8 cellular contexts compared by ENCODE assay signal in the genomic region with DNA sequence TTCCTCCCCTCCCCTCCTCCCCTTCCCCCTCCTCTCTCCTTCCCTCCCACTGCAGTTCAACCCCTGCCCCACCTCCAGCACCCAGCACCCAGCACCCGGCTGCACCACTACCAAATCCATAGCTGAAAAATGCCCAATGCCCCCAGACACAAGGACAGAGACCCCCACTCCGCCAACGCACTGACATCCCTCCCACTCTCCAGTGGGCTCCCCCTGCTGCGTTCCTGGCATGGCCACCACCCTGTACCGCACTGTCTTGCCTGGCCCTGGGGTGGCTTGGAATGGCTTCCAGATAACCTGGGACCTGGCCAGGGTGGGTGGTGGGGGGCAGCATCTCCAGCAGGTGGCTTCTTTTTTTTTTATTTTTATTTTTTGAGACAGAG. TPM values are rescaled to one million over a fixed set of nuclear protein-coding genes. Genes with fewer than 3 reads are reported as not detected.
DNase-seq lines count a peak whose midpoint lies in the region; ATAC-seq and TF ChIP-seq lines count a peak whose summit lies in the region.
"Had no signal": no experiment of that assay in that cellular context is flagged by ENCODE, and none has a peak within 500 bp of the region (broad histone marks: within the 10 kb centered on the region; RNA-seq: fewer than 3 reads in every experiment).

No MANE protein-coding gene starts in this region.

- DNase-seq in HCT116 (ENCODE audit: low read depth, low spot score), result no peak
- peak in 2 of 3 donors; percentile 72 to 76 for DNase-seq in right cardiac atrium
- peak; percentile 78 for DNase-seq in spleen
- DNase-seq in GM03348 (ENCODE audit: low spot score), result no peak
- no peak for DNase-seq in HT-29 (ENCODE audit: low spot score)
- DNase-seq: NCI-H2081 treated with DMSO at 0.1 percent for 48 hours had no signal

- CTCF ChIA-PET in HCT116 (lab: Charles Lee), result interaction anchor here (0.6 kb wide), 1 partner anchor 22 kb away, joined by 3 read pairs; no protein-coding TSS in a partner anchor

- no peaks in the 10 kb centered on the region for H3K27me3 ChIP-seq in HCT116 (ENCODE audit: insufficient read depth, low read length)
- H3K27me3 ChIP-seq in right cardiac atrium (ENCODE audit: control insufficient read depth, insufficient read depth), result no peaks in the 10 kb centered on the region
- H3K27me3 ChIP-seq in spleen (replicated peaks in 1 of 7), result no peaks in the 10 kb centered on the region

- RAD21 ChIA-PET in HCT116 (lab: Charles Lee; ENCODE audit: low non-redundant PET in 1 of 2, low total read pairs in 2 of 2, uncharacterized antibody in 2 of 2, unreplicated experiment in 2 of 2), result no interaction called here

- H3K36me3 ChIP-seq in HCT116 (ENCODE audit: control insufficient read depth in 1 of 2, insufficient read depth in 2 of 2, low read length in 2 of 2), result no peaks in the 10 kb centered on the region
- no peaks in the 10 kb centered on the region for H3K36me3 ChIP-seq in spleen

- no peak for TF ChIP-seq RAD21 in HCT116 (IDR thresholded peaks at IDR 0.05; ENCODE audit: low read depth)

- ATAC-seq in HCT116 (no peak), right cardiac atrium (no peak), HG02588 (IDR thresholded peaks at IDR 0.05; ENCODE audit: unreplicated experiment) (no peak)

- peak overlapping the region; percentile 60 for H3K4me2 ChIP-seq in HCT116 (ENCODE audit: low read length)

- H3K9me3 ChIP-seq in HCT116 (ENCODE audit: control insufficient read depth in 1 of 2, insufficient read depth in 1 of 2, low read depth in 1 of 2, low read length in 2 of 2), result no peaks in the 10 kb centered on the region
- H3K9me3 ChIP-seq in right cardiac atrium (ENCODE audit: control insufficient read depth, low read length), result no peaks in the 10 kb centered on the region
- H3K9me3 ChIP-seq in spleen, result no peaks in the 10 kb centered on the region

- WGBS in right cardiac atrium, result 37% methylated on average over 5 of the region's 5 CpGs
- 22 to 51% (median 34%) methylated on average over 5 of the region's 5 CpGs for WGBS in spleen, 5 donors

- no TSS peak for BruUV-seq in HCT116 (replicated peaks; lab: Mats Ljungman, UMichigan)

- peaks cover 74 to 93% of the 10 kb centered on the region in 2 experiments for H3K4me1 ChIP-seq in HCT116 (ENCODE audit: control insufficient read depth in 1 of 2, insufficient read depth in 2 of 2, low read length in 2 of 2)
- H3K4me1 ChIP-seq in right cardiac atrium (ENCODE audit: control insufficient read depth, insufficient read depth, low read length), result peaks cover 7% of the 10 kb centered on the region
- peaks cover 67 to 96% (median 90%) of the 10 kb centered on the region in 6 donors for H3K4me1 ChIP-seq in spleen

- no peak for TF ChIP-seq POLR2A in HCT116 (IDR thresholded peaks at IDR 0.05; ENCODE audit: borderline replicate concordance, extremely low read depth, insufficient read depth, insufficient read length)
- TF ChIP-seq POLR2A in spleen (IDR thresholded peaks at IDR 0.05), result no peak

- no peak overlapping the region for H3K9ac ChIP-seq in HCT116 (ENCODE audit: low read length)

- TF ChIP-seq CTCF in HCT116 (IDR thresholded peaks at IDR 0.05 in 2 of 3, conservative IDR thresholded peaks at IDR 0.05 in 1 of 3; ENCODE audit: borderline replicate concordance in 1 of 3, insufficient read depth in 1 of 3, low read depth in 2 of 3, low read length in 2 of 3) (no peak), VCaP (conservative IDR thresholded peaks at IDR 0.05) (no peak), spleen (IDR thresholded peaks at IDR 0.05 in 8 of 11, conservative IDR thresholded peaks at IDR 0.05 in 3 of 11) (no peak)

- H3K4me3 ChIP-seq in HCT116 (replicated peaks in 1 of 2; ENCODE audit: low read depth in 1 of 2, low read length in 2 of 2) (no peak overlapping the region), right cardiac atrium (ENCODE audit: low read length) (no peak overlapping the region), spleen (peak overlapping the region in 2 of 8 donors; percentile 9 to 53)

- POLR2A ChIA-PET in HCT116 (lab: Charles Lee), result interaction anchor here (0.6 to 1.5 kb wide), 2 partner anchors 13 to 231 kb away, joined by 6 to 15 read pairs; no protein-coding TSS in a partner anchor

- H3K27ac ChIP-seq in HCT116 (ENCODE audit: low read depth, low read length) (peak overlapping the region; percentile 99), VCaP (peak overlapping the region; percentile 20; the same call in 1 of the 2 replicates), right cardiac atrium (ENCODE audit: low read length) (peak overlapping the region; percentile 55), spleen (peak overlapping the region; percentile 55 to 100 (median 98))

- intact Hi-C loops in HCT116 (cut with micrococcal nuclease) (no loop called here), right cardiac atrium (cut with DNase I) (no loop called here), spleen (cut with DNase I; ENCODE audit: low total_unique reads) (no loop called here)

- H4K20me1 ChIP-seq in HCT116 (ENCODE audit: insufficient read depth), result no peaks in the 10 kb centered on the region

- H3K9me2 ChIP-seq in HCT116 (ENCODE audit: insufficient read depth), result no peaks in the 10 kb centered on the region

- H3K79me2 ChIP-seq in HCT116 (ENCODE audit: insufficient read depth, low read length), result no peaks in the 10 kb centered on the region

- H2AFZ ChIP-seq in HCT116 (ENCODE audit: low read depth, low read length, poor library complexity, severe bottlenecking), result no peak overlapping the region

TF ChIP-seq in HCT116, 20 proteins besides CTCF, POLR2A, EP300 and RAD21 (continues in another document):
- TF ChIP-seq SP1 (IDR thresholded peaks at IDR 0.05; ENCODE audit: low read depth), result no peak
- TF ChIP-seq ELF1 (IDR thresholded peaks at IDR 0.05; ENCODE audit: borderline replicate concordance, low read depth), result no peak
- TF ChIP-seq, protein P1, sequence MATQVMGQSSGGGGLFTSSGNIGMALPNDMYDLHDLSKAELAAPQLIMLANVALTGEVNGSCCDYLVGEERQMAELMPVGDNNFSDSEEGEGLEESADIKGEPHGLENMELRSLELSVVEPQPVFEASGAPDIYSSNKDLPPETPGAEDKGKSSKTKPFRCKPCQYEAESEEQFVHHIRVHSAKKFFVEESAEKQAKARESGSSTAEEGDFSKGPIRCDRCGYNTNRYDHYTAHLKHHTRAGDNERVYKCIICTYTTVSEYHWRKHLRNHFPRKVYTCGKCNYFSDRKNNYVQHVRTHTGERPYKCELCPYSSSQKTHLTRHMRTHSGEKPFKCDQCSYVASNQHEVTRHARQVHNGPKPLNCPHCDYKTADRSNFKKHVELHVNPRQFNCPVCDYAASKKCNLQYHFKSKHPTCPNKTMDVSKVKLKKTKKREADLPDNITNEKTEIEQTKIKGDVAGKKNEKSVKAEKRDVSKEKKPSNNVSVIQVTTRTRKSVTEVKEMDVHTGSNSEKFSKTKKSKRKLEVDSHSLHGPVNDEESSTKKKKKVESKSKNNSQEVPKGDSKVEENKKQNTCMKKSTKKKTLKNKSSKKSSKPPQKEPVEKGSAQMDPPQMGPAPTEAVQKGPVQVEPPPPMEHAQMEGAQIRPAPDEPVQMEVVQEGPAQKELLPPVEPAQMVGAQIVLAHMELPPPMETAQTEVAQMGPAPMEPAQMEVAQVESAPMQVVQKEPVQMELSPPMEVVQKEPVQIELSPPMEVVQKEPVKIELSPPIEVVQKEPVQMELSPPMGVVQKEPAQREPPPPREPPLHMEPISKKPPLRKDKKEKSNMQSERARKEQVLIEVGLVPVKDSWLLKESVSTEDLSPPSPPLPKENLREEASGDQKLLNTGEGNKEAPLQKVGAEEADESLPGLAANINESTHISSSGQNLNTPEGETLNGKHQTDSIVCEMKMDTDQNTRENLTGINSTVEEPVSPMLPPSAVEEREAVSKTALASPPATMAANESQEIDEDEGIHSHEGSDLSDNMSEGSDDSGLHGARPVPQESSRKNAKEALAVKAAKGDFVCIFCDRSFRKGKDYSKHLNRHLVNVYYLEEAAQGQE (IDR thresholded peaks at IDR 0.05; ENCODE audit: low read depth), result no peak
- no peak for TF ChIP-seq ZFX (IDR thresholded peaks at IDR 0.05)
- no peak for TF ChIP-seq SIN3A (IDR thresholded peaks at IDR 0.05; ENCODE audit: low read depth)
- no peak for TF ChIP-seq EGR1 (IDR thresholded peaks at IDR 0.05; ENCODE audit: low read depth)
- TF ChIP-seq CEBPB (IDR thresholded peaks at IDR 0.05; ENCODE audit: low read depth), result no peak
- TF ChIP-seq, protein P2, sequence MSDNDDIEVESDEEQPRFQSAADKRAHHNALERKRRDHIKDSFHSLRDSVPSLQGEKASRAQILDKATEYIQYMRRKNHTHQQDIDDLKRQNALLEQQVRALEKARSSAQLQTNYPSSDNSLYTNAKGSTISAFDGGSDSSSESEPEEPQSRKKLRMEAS (IDR thresholded peaks at IDR 0.05), result no peak

RNA-seq across cellular contexts. Expression of a gene that starts 5.8 kb away (rescaled TPM):
- total RNA-seq in HCT116 (2021; ENCODE audit: unreplicated experiment) (271 TPM), right cardiac atrium (100 to 1,000 TPM in 3 of 4 donors, 10 to 100 TPM in 1; 96.9 to 151 (median 122) TPM), spleen (100 to 1,000 TPM; 212 to 389 (median 265) TPM)
- polyA plus RNA-seq in HCT116 (2012), result 225 and 297 TPM in 2 replicates
- polyA plus RNA-seq in right cardiac atrium (75.9 TPM), spleen (100 to 1,000 TPM in 1 of 3 donors, 10 to 100 TPM in 2; 88.2 to 154 (median 90.0) TPM)
- 212 and 223 TPM in 2 replicates for total RNA-seq in HT-29 (2014; rRNA removed; shearing (Covaris generic))

RNA-seq across cellular contexts. Expression of a gene that starts 39.3 kb away (rescaled TPM):
- total RNA-seq in HCT116 (2021; ENCODE audit: unreplicated experiment) (32.1 TPM), right cardiac atrium (10 to 100 TPM; 20.9 to 27.0 (median 21.8) TPM), spleen (100 to 1,000 TPM in 5 of 7 donors, 10 to 100 TPM in 2; 80.8 to 161 (median 124) TPM)
- polyA plus RNA-seq in HCT116 (2012), result 39.3 and 39.8 TPM in 2 replicates
- polyA plus RNA-seq in right cardiac atrium (9.5 TPM), spleen (10 to 100 TPM; 24.2 to 48.7 (median 37.6) TPM)
- 7.7 and 9.2 TPM in 2 replicates for total RNA-seq in HT-29 (2014; rRNA removed; shearing (Covaris generic))

RNA-seq across cellular contexts. Expression of a gene that starts 39.9 kb away (rescaled TPM):
- total RNA-seq in HCT116 (2021; ENCODE audit: unreplicated experiment), result 6.1 TPM
- 6.7 and 12.8 TPM in 2 replicates for polyA plus RNA-seq in HCT116 (2012)
- 1 to 10 TPM; 1.1 to 3.3 (median 2.3) TPM for total RNA-seq in right cardiac atrium
- 2.7 TPM for polyA plus RNA-seq in right cardiac atrium
- total RNA-seq in spleen, result 1 to 10 TPM; 1.9 to 5.8 (median 3.7) TPM
- polyA plus RNA-seq in spleen, result 10 to 100 TPM; 13.6 to 25.9 (median 16.7) TPM
- total RNA-seq in HT-29 (2014; rRNA removed; shearing (Covaris generic)), result 2.7 and 5.3 TPM in 2 replicates

RNA-seq across cellular contexts. Expression of a gene that starts 41.3 kb away (rescaled TPM):
- total RNA-seq in HCT116 (2021; ENCODE audit: unreplicated experiment), result 112 TPM
- 136 and 158 TPM in 2 replicates for polyA plus RNA-seq in HCT116 (2012)
- total RNA-seq in right cardiac atrium, result 10 to 100 TPM; 52.7 to 68.4 (median 62.2) TPM
- 39.3 TPM for polyA plus RNA-seq in right cardiac atrium
- 10 to 100 TPM; 47.6 to 77.1 (median 65.5) TPM for total RNA-seq in spleen
- 10 to 100 TPM; 29.1 to 53.0 (median 31.2) TPM for polyA plus RNA-seq in spleen
- 43.3 and 56.4 TPM in 2 replicates for total RNA-seq in HT-29 (2014; rRNA removed; shearing (Covaris generic))

Comparison
In these comparisons a context has a peak if more than half of its experiments do, and no peak if none do; other contexts are left out.
1. DNase-seq: peak in right cardiac atrium (2 of 3) and spleen (single experiment); none in HCT116 (single experiment), GM03348 (single experiment) and HT-29 (single experiment).
2. H3K27ac ChIP-seq: peak in every context shown above with its lines; median percentile 99 in HCT116; 98 in spleen; 55 in right cardiac atrium; 20 in VCaP.